Comparison of ENCODE assay signal across 7 cellular contexts in the genomic region with DNA sequence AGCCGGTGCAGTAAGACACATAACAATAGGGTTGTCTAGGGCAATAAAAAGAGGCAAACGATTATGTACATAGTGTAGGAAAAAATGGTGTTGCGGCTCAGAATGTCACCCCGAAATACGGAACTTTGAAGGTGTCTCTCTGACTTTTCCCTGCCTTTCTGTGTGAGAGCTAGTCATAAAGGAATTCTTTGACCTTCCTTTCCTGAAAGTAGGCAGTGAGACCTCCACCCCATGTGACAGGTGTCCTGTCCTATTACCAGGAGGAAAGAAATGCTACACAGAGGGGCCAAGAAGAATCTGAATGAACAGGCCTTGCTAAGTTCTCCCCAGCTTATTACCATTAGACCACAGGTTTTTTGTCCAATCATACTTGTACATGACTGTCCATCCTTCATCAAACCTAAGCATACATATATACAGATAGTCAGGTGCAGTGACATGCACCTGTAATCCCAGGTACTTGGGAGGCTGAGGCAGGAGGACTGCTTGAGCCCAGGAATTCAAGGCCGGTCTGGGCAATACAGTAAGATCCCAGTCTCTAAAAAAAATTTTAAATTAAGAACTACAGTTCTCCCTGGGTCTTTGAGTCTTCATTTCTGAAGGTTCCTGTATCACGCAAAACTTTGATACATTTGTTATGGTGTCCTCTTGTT.
"Had no signal": no experiment of that assay in that cellular context is flagged by ENCODE, and none has a peak within 500 bp of the region (broad histone marks: within the 10 kb centered on the region; RNA-seq: fewer than 3 reads in every experiment).

No MANE protein-coding gene starts in this region.

- H3K27ac ChIP-seq: GM23248 had no signal

- H3K4me3 ChIP-seq: GM23248 had no signal

- H3K9ac ChIP-seq: GM23248 had no signal

- DNase-seq: GM23248, GOT3, H9, HCEC 1CT, KG1 had no signal

- FAIRE-seq: H54, HTR-8/SVneo had no signal

- H2AFZ ChIP-seq: GM23248 had no signal
